Comparison of ENCODE assay signal across 14 cellular contexts in the genomic region with DNA sequence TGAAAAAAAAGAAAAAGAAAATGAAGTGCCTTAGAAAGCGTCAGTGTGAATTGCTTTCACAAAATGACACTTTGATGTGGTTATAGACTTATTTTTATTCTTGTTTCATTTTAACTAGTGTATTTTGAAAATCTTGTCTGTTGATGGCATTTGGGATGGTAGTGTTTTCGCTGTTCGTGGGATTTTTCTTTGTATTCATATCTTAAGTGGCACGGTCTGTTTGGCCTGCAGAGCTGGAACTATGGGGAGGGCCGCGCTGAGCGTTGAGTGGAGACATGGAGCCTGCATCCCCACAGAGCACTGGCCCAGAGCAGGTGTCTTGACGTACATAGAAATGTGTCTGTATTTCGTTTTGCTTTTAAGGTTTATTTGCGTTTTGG.
DNase-seq lines count a peak whose midpoint lies in the region; ATAC-seq and TF ChIP-seq lines count a peak whose summit lies in the region.
"Had no signal": no experiment of that assay in that cellular context is flagged by ENCODE, and none has a peak within 500 bp of the region (broad histone marks: within the 10 kb centered on the region; RNA-seq: fewer than 3 reads in every experiment).

No MANE protein-coding gene starts in this region.

- H3K27ac Mint-ChIP-seq in activated CD4-positive, alpha-beta memory T cell treated with anti-CD3 and anti-CD28 coated beads for 36 hours, result peak overlapping the region; percentile 43

- peak overlapping the region; percentile 9 for H3K4me3 Mint-ChIP-seq in activated CD4-positive, alpha-beta memory T cell treated with anti-CD3 and anti-CD28 coated beads for 36 hours
- H3K4me3 Mint-ChIP-seq: H9 had no signal

- DNase-seq in stimulated activated CD4-positive, alpha-beta T cell treated with anti-CD3 and anti-CD28 coated beads, Interleukin-1b, Interleukin-23, amount 100 ng/mL, for 48 hours, result peak; percentile 21
- DNase-seq in stimulated activated CD4-positive, alpha-beta T cell treated with anti-CD3 and anti-CD28 coated beads, Interleukin-2, amount 100 ng/mL, for 48 hours, result no peak
- peak; percentile 55 for DNase-seq in activated CD4-positive, alpha-beta memory T cell treated with anti-CD3 and anti-CD28 coated beads for 36 hours
- DNase-seq in uterus, result no peak
- DNase-seq in NCI-H69 (lab: John Stamatoyannopoulos, UW), result no peak
- DNase-seq: cortex of kidney, H9, NCI-H2107, small intestine had no signal

- no peak overlapping the region for H3K27ac ChIP-seq in uterus
- H3K27ac ChIP-seq: vagina had no signal

- ATAC-seq in GM18517 (IDR thresholded peaks at IDR 0.05; ENCODE audit: unreplicated experiment) (no peak), GM19035 (IDR thresholded peaks at IDR 0.05; ENCODE audit: unreplicated experiment) (no peak)

- H3K27me3 Mint-ChIP-seq in activated CD4-positive, alpha-beta memory T cell treated with anti-CD3 and anti-CD28 coated beads for 36 hours, result no peaks in the 10 kb centered on the region

- no peaks in the 10 kb centered on the region for H3K9me3 Mint-ChIP-seq in activated CD4-positive, alpha-beta memory T cell treated with anti-CD3 and anti-CD28 coated beads for 36 hours
- H3K9me3 Mint-ChIP-seq: H9 had no signal

- H3K9ac ChIP-seq in iPS-15b (ENCODE audit: low read depth, low read length), result peak overlapping the region; percentile 12

- H3K36me3 Mint-ChIP-seq in activated CD4-positive, alpha-beta memory T cell treated with anti-CD3 and anti-CD28 coated beads for 36 hours, result peaks cover 32% of the 10 kb centered on the region

- H3K27me3 ChIP-seq in iPS-15b (ENCODE audit: control insufficient read depth, insufficient read depth, low read length) (no peaks in the 10 kb centered on the region), uterus (no peaks in the 10 kb centered on the region)
- H3K27me3 ChIP-seq: adrenal gland, vagina had no signal

- H3K9me3 ChIP-seq in iPS-15b (ENCODE audit: control insufficient read depth, insufficient read depth, low read length), result no peaks in the 10 kb centered on the region
- no peaks in the 10 kb centered on the region for H3K9me3 ChIP-seq in uterus
- H3K9me3 ChIP-seq: adrenal gland, vagina had no signal

- no peak for TF ChIP-seq POLR2A in uterus (IDR thresholded peaks at IDR 0.05)

- CTCF ChIA-PET in activated CD4-positive, alpha-beta memory T cell treated with anti-CD3 and anti-CD28 coated beads for 36 hours (lab: Charles Lee), result interaction anchor here (1.3 kb wide), 1 partner anchor 115 kb away, joined by 3 read pairs; no protein-coding TSS in a partner anchor

- H3K36me3 ChIP-seq in iPS-15b (ENCODE audit: control insufficient read depth, insufficient read depth, low read length), result peaks cover 8% of the 10 kb centered on the region
- no peaks in the 10 kb centered on the region for H3K36me3 ChIP-seq in uterus

- intact Hi-C loops in activated CD4-positive, alpha-beta memory T cell treated with anti-CD3 and anti-CD28 coated beads for 36 hours (cut with micrococcal nuclease), result loop anchor here (1.0 to 5.0 kb wide), 2 partner anchors 19 to 59 kb away; no protein-coding TSS in a partner anchor
- intact Hi-C loops in uterus (cut with DNase I; ENCODE audit: low total_unique reads), result no loop called here

- H3K4me1 Mint-ChIP-seq in activated CD4-positive, alpha-beta memory T cell treated with anti-CD3 and anti-CD28 coated beads for 36 hours (ENCODE audit: low read depth), result peaks cover 52% of the 10 kb centered on the region

- no peak for TF ChIP-seq CTCF in uterus (IDR thresholded peaks at IDR 0.05)

- POLR2A ChIA-PET in activated CD4-positive, alpha-beta memory T cell treated with anti-CD3 and anti-CD28 coated beads for 36 hours (lab: Charles Lee), result interaction anchor here (0.6 to 2.2 kb wide), 3 partner anchors 19 to 394 kb away, joined by 3 to 9 read pairs (median 4); no protein-coding TSS in a partner anchor

- H3K4me3 ChIP-seq in iPS-15b (ENCODE audit: low read depth, low read length), result no peak overlapping the region
- H3K4me3 ChIP-seq in uterus, result no peak overlapping the region
- H3K4me3 ChIP-seq: adrenal gland, vagina had no signal

- H3K4me1 ChIP-seq in iPS-15b (ENCODE audit: control insufficient read depth, insufficient read depth, low read length) (no peaks in the 10 kb centered on the region), uterus (no peaks in the 10 kb centered on the region)

Comparison
In these comparisons a context has a peak if more than half of its experiments do, and no peak if none do; other contexts are left out.
1. DNase-seq: peak in stimulated activated CD4-positive, alpha-beta T cell treated with anti-CD3 and anti-CD28 coated beads, Interleukin-1b, Interleukin-23, amount 100 ng/mL, for 48 hours (single experiment) and activated CD4-positive, alpha-beta memory T cell treated with anti-CD3 and anti-CD28 coated beads for 36 hours (single experiment); none in stimulated activated CD4-positive, alpha-beta T cell treated with anti-CD3 and anti-CD28 coated beads, Interleukin-2, amount 100 ng/mL, for 48 hours (0 of 2), uterus (0 of 2) and NCI-H69 (single experiment).